9 cellular contexts compared by ENCODE assay signal in genomic region chr7:81769891-81770818, GRCh38. TPM values are rescaled to one million over a fixed set of nuclear protein-coding genes. Genes with fewer than 3 reads are reported as not detected.
DNase-seq lines count a peak whose midpoint lies in the region; TF ChIP-seq lines count a peak whose summit lies in the region.
"Had no signal": no experiment of that assay in that cellular context is flagged by ENCODE, and none has a peak within 500 bp of the region (broad histone marks: within the 10 kb centered on the region; RNA-seq: fewer than 3 reads in every experiment).

Gene HGF, minus strand, starts transcription at chr7:81770047. Its CDS starts 76 bp downstream, at chr7:81769971.

- H2BK12ac ChIP-seq in neuronal stem cell (ENCODE audit: low read length), result no peak within 1 kb of the TSS

- DNase-seq in CD1c-positive myeloid dendritic cell (ENCODE audit: extremely low spot score) (peak; percentile 27), NOMO-1 treated with dmso at 0.1 percent for 144 hours (lab: John Stamatoyannopoulos, UW; ENCODE audit: unreplicated experiment) (peak; percentile 72), fibroblast of lung (ENCODE audit: low read depth in 2 of 2) (peak; percentile 53 to 91), neuronal stem cell (ENCODE audit: low spot score) (no peak), GM19240 (ENCODE audit: insufficient read length, low spot score) (no peak), cortex of kidney (lab: John Stamatoyannopoulos, UW) (no peak), NCI-H510A (lab: John Stamatoyannopoulos, UW) (no peak), Karpas-422 (no peak)

- H3K27ac ChIP-seq in fibroblast of lung (ENCODE audit: insufficient read depth, low read length) (peak within 1 kb of the TSS; percentile 49), neuronal stem cell (replicated peaks; ENCODE audit: low read length) (no peak within 1 kb of the TSS), Karpas-422 (ENCODE audit: low read length) (no peak within 1 kb of the TSS)
- H3K27ac ChIP-seq: epithelial cell of prostate had no signal

- H3K4me1 ChIP-seq in fibroblast of lung (ENCODE audit: control insufficient read depth, extremely low read depth, insufficient read depth, low read length) (peaks cover 9% of the 10 kb centered on the region), neuronal stem cell (ENCODE audit: control insufficient read depth in 2 of 2, insufficient read depth in 1 of 2, low read depth in 1 of 2, low read length in 2 of 2) (peaks cover 2 to 3% of the 10 kb centered on the region in 2 donors), Karpas-422 (ENCODE audit: low read length) (no peaks in the 10 kb centered on the region)

- H2AK5ac ChIP-seq in neuronal stem cell (ENCODE audit: low read depth, low read length), result no peak within 1 kb of the TSS

- no peaks in the 10 kb centered on the region for H3K9me2 ChIP-seq in Karpas-422 (replicated peaks; ENCODE audit: insufficient read depth, low read length)

- no CpG with 5 or more reads among the region's 16 CpGs for WGBS in neuronal stem cell (ENCODE audit: extremely low coverage in 2 of 2, insufficient read length in 2 of 2, insufficient replicate concordance in 1 of 2), 2 donors

- H3K14ac ChIP-seq in neuronal stem cell (ENCODE audit: low read length), result no peak within 1 kb of the TSS

- peak within 1 kb of the TSS; percentile 70 for H3K4me2 ChIP-seq in fibroblast of lung (ENCODE audit: extremely low read depth, insufficient read depth, low read length)
- no peak within 1 kb of the TSS for H3K4me2 ChIP-seq in neuronal stem cell (ENCODE audit: insufficient read depth, low read length, poor library complexity, severe bottlenecking)
- H3K4me2 ChIP-seq in Karpas-422 (ENCODE audit: low read depth, low read length, poor library complexity, severe bottlenecking), result no peak within 1 kb of the TSS

- H3K9ac ChIP-seq in fibroblast of lung (ENCODE audit: insufficient read depth, low read length), result peak within 1 kb of the TSS; percentile 49
- no peak within 1 kb of the TSS for H3K9ac ChIP-seq in neuronal stem cell (ENCODE audit: low read depth, low read length, poor library complexity)
- H3K9ac ChIP-seq in Karpas-422 (ENCODE audit: low read length), result no peak within 1 kb of the TSS

- H3K4ac ChIP-seq in neuronal stem cell (ENCODE audit: low read length), result no peak within 1 kb of the TSS

- no peak within 1 kb of the TSS for H4K8ac ChIP-seq in neuronal stem cell (ENCODE audit: low read depth, low read length)

- H2AFZ ChIP-seq in fibroblast of lung (ENCODE audit: low read length) (peak within 1 kb of the TSS; percentile 70), neuronal stem cell (ENCODE audit: low read length) (peak within 1 kb of the TSS; percentile 54), Karpas-422 (ENCODE audit: low read length) (no peak within 1 kb of the TSS)

- H3K23ac ChIP-seq in neuronal stem cell (ENCODE audit: low read depth, low read length, poor library complexity), result no peak within 1 kb of the TSS

- H3K4me3 ChIP-seq in fibroblast of lung (replicated peaks in 1 of 4; ENCODE audit: control extremely low read depth in 1 of 4, insufficient read depth in 1 of 4, low read depth in 3 of 4, low read length in 4 of 4), result peak within 1 kb of the TSS; percentile 65 to 92 (median 77)
- no peak within 1 kb of the TSS for H3K4me3 ChIP-seq in neuronal stem cell (ENCODE audit: low read length in 2 of 2)
- H3K4me3 ChIP-seq in Karpas-422 (ENCODE audit: low read length), result no peak within 1 kb of the TSS

- H4K20me1 ChIP-seq in fibroblast of lung (ENCODE audit: control insufficient read depth, extremely low read depth, insufficient read depth, low read length) (no peaks in the 10 kb centered on the region), Karpas-422 (ENCODE audit: insufficient read depth, low read depth, low read length) (no peaks in the 10 kb centered on the region)

- peak; percentile 35 to 36 for TF ChIP-seq CTCF in fibroblast of lung (conservative IDR thresholded peaks at IDR 0.05 in 1 of 2, IDR thresholded peaks at IDR 0.05 in 1 of 2; ENCODE audit: low read depth in 1 of 2, low read length in 2 of 2)

- no peaks in the 10 kb centered on the region for H3K36me3 ChIP-seq in fibroblast of lung (ENCODE audit: control insufficient read depth, insufficient read depth, low read length)
- H3K36me3 ChIP-seq in neuronal stem cell (replicated peaks in 1 of 2; ENCODE audit: control insufficient read depth in 2 of 2, insufficient read depth in 2 of 2, low read length in 2 of 2), result no peaks in the 10 kb centered on the region
- no peaks in the 10 kb centered on the region for H3K36me3 ChIP-seq in Karpas-422 (ENCODE audit: insufficient read depth, low read length)

- no peak within 1 kb of the TSS for H2BK120ac ChIP-seq in neuronal stem cell (ENCODE audit: low read depth, low read length)

- no peaks in the 10 kb centered on the region for H3K9me3 ChIP-seq in fibroblast of lung (ENCODE audit: control insufficient read depth, insufficient read depth, low read depth, low read length)
- no peaks in the 10 kb centered on the region for H3K9me3 ChIP-seq in neuronal stem cell (replicated peaks in 1 of 2; ENCODE audit: control insufficient read depth in 2 of 2, insufficient read depth in 1 of 2, low read depth in 1 of 2, low read length in 2 of 2)
- H3K9me3 ChIP-seq in Karpas-422 (ENCODE audit: low read length), result peaks cover 25% of the 10 kb centered on the region

- H2BK5ac ChIP-seq in neuronal stem cell (ENCODE audit: low read length), result no peak within 1 kb of the TSS

- H3K79me2 ChIP-seq in fibroblast of lung (ENCODE audit: control insufficient read depth, insufficient read depth, low read length), result peaks cover 47% of the 10 kb centered on the region
- no peaks in the 10 kb centered on the region for H3K79me2 ChIP-seq in Karpas-422 (ENCODE audit: low read length)

- H2BK15ac ChIP-seq in neuronal stem cell (ENCODE audit: low read length), result no peak within 1 kb of the TSS

- H3K27me3 ChIP-seq in fibroblast of lung (ENCODE audit: control insufficient read depth, insufficient read depth, low read length), result no peaks in the 10 kb centered on the region
- no peaks in the 10 kb centered on the region for H3K27me3 ChIP-seq in neuronal stem cell (ENCODE audit: control insufficient read depth in 3 of 3, insufficient read depth in 3 of 3, low read depth in 1 of 3, low read length in 3 of 3)
- H3K27me3 ChIP-seq in Karpas-422 (ENCODE audit: low read length), result no peaks in the 10 kb centered on the region

- H3K18ac ChIP-seq in neuronal stem cell (ENCODE audit: low read length), result peak within 1 kb of the TSS; percentile 58

- no peak within 1 kb of the TSS for H4K91ac ChIP-seq in neuronal stem cell (ENCODE audit: low read depth, low read length, poor library complexity)

- no peaks in the 10 kb centered on the region for H3K79me1 ChIP-seq in neuronal stem cell (ENCODE audit: low read depth, low read length)

RNA-seq across cellular contexts. Expression of gene HGF, which starts in this region (rescaled TPM):
- total RNA-seq in fibroblast of lung, result 108 and 243 TPM in 2 replicates
- polyA plus RNA-seq in fibroblast of lung, result 177 and 212 TPM in 2 replicates
- 132 and 156 TPM in 2 replicates for polyA plus RNA-seq in fibroblast of lung (2012)
- polyA minus RNA-seq in fibroblast of lung (ENCODE audit: low replicate concordance), result 60.7 and 95.2 TPM in 2 replicates
- polyA plus RNA-seq in neuronal stem cell (2013, experiment 1 of 2), result 0.66 TPM
- polyA plus RNA-seq in neuronal stem cell (2013, experiment 2 of 2), result 0.62 TPM
- total RNA-seq in Karpas-422 (2014; rRNA removed; shearing (Covaris generic); ENCODE audit: low replicate concordance), result not detected in 2 replicates

Comparison
In these comparisons a context has a peak if more than half of its experiments do, and no peak if none do; other contexts are left out.
1. RNA of gene HGF (total RNA-seq): 108 to 243 TPM in fibroblast of lung; not detected in Karpas-422; every median in the first group is over 100 times any median in the second.
2. DNase-seq: peak in CD1c-positive myeloid dendritic cell (single experiment), NOMO-1 treated with dmso at 0.1 percent for 144 hours (single experiment) and fibroblast of lung (2 of 2); none in neuronal stem cell (single experiment), GM19240 (single experiment), cortex of kidney (single experiment), NCI-H510A (single experiment) and Karpas-422 (single experiment).
3. H3K4me3 ChIP-seq: peak in fibroblast of lung (4 of 4); none in neuronal stem cell (0 of 2) and Karpas-422 (single experiment).